ENCODE assay signal across 1 cellular context in genomic region chr12:1003600-1004271, GRCh38.
TF ChIP-seq lines count a peak whose summit lies in the region.

No MANE protein-coding gene starts in this region.

TF ChIP-seq in GM12891, 5 proteins besides CTCF, POLR2A, EP300 and RAD21 (continued from another document):
- no peak for TF ChIP-seq PAX5 (IDR thresholded peaks at IDR 0.05; ENCODE audit: insufficient read depth, low read length, severe bottlenecking)
